In the genomic region with DNA sequence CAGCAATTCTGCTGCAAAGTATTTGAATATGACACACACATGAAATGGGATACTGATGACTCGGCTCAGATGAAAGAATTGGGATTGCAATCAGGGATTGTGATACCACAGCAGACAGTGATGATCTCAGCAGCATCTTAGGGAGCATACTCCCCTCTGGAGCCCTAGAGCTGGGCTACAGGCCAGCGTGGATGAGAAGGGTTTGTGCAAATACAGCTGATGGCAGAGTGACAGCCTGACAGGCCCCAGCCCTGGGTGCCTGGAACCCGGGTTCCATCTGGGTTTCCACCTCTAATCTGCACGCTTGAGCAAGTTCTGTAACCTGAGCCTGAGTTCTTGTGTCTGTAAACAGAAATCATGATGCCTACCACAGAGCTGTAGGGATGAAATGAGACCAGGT, we compare ENCODE assay signal across 12 cellular contexts.
DNase-seq lines count a peak whose midpoint lies in the region; ATAC-seq and TF ChIP-seq lines count a peak whose summit lies in the region.
"Had no signal": no experiment of that assay in that cellular context is flagged by ENCODE, and none has a peak within 500 bp of the region (broad histone marks: within the 10 kb centered on the region; RNA-seq: fewer than 3 reads in every experiment).

No MANE protein-coding gene starts in this region.

- H3K27ac ChIP-seq in OCI-LY7 (ENCODE audit: low read depth, low read length, poor library complexity, severe bottlenecking), result no peak overlapping the region
- H3K27ac ChIP-seq: parathyroid adenoma, SJCRH30 had no signal

- no TSS peak for BruUV-seq in OCI-LY7 (replicated peaks; lab: Mats Ljungman, UMichigan)

- no peak for ATAC-seq in HG03521 (IDR thresholded peaks at IDR 0.05; ENCODE audit: unreplicated experiment)
- ATAC-seq: stimulated activated effector memory CD8-positive, alpha-beta T cell treated with anti-CD3 and anti-CD28 coated beads, Interleukin-12 subunit alpha, Interleukin-12 subunit beta, amount 100 ng/mL, for 72 hours had no signal

- H3K36me3 ChIP-seq in OCI-LY7 (ENCODE audit: insufficient read depth, low read length), result no peaks in the 10 kb centered on the region
- H3K36me3 ChIP-seq: SJCRH30 had no signal

- H3K4me1 ChIP-seq in OCI-LY7 (ENCODE audit: insufficient read depth, low read length, poor library complexity, severe bottlenecking), result no peaks in the 10 kb centered on the region
- H3K4me1 ChIP-seq: SJCRH30 had no signal

- H3K4me2 ChIP-seq in OCI-LY7 (ENCODE audit: low read length), result no peak overlapping the region

- in situ Hi-C loops in KBM-7 (cut with MboI; ENCODE audit: low pct_unique_long_range_greater_than_20kb, low sequenced_read_pairs), result no loop called here

- DNase-seq in DMS79 (lab: John Stamatoyannopoulos, UW), result peak; percentile 54
- DNase-seq in NCI-H187 treated with DMSO at 0.1 percent for 48 hours (lab: John Stamatoyannopoulos, UW), result peak; percentile 87
- peak; percentile 57 for DNase-seq in NCI-H748 treated with DMSO at 0.1 percent for 48 hours (lab: John Stamatoyannopoulos, UW)
- peak; percentile 18 for DNase-seq in fibroblast of mammary gland (ENCODE audit: low read depth)
- DNase-seq in KBM-7, result no peak
- DNase-seq in OCI-LY7 (ENCODE audit: low spot score), result no peak
- DNase-seq in T-helper 1 cell, result no peak
- DNase-seq: midbrain had no signal

- H3K9me2 ChIP-seq in OCI-LY7 (ENCODE audit: insufficient read depth, low read length), result no peaks in the 10 kb centered on the region

- intact Hi-C loops in OCI-LY7 (cut with micrococcal nuclease; ENCODE audit: unreplicated experiment), result no loop called here

- H3K79me2 ChIP-seq in OCI-LY7 (ENCODE audit: insufficient read depth, low read depth, low read length), result no peaks in the 10 kb centered on the region
- H3K79me2 ChIP-seq: parathyroid adenoma had no signal

- no peaks in the 10 kb centered on the region for H3K9me3 ChIP-seq in OCI-LY7 (ENCODE audit: low read length)
- H3K9me3 ChIP-seq: SJCRH30 had no signal

- H3K4me3 ChIP-seq in fibroblast of mammary gland (ENCODE audit: control insufficient read depth, low read depth, low read length) (no peak overlapping the region), OCI-LY7 (ENCODE audit: low read depth, low read length, poor library complexity, severe bottlenecking) (no peak overlapping the region)
- H3K4me3 ChIP-seq: SJCRH30 had no signal

- H4K20me1 ChIP-seq in OCI-LY7 (ENCODE audit: insufficient read depth, low read length), result no peaks in the 10 kb centered on the region

- no peak overlapping the region for H2AFZ ChIP-seq in OCI-LY7 (ENCODE audit: low read length)
- H2AFZ ChIP-seq: parathyroid adenoma had no signal

- POLR2A ChIA-PET in OCI-LY7 (lab: Charles Lee), result interaction anchor here (0.9 kb wide), 1 partner anchor 10 kb away, joined by 3 read pairs; no protein-coding TSS in a partner anchor

- TF ChIP-seq CTCF in fibroblast of mammary gland (conservative IDR thresholded peaks at IDR 0.05; ENCODE audit: control insufficient read depth, insufficient read depth, low read depth, low read length), result no peak
- TF ChIP-seq CTCF in OCI-LY7 (conservative IDR thresholded peaks at IDR 0.05; ENCODE audit: low read length), result no peak

- CTCF ChIA-PET in OCI-LY7 (lab: Charles Lee; ENCODE audit: unreplicated experiment), result interaction anchor here (1.0 kb wide), 1 partner anchor 11 kb away, joined by 3 read pairs; no protein-coding TSS in a partner anchor

Comparison
In these comparisons a context has a peak if more than half of its experiments do, and no peak if none do; other contexts are left out.
1. DNase-seq: peak in DMS79 (single experiment), NCI-H187 treated with DMSO at 0.1 percent for 48 hours (single experiment), NCI-H748 treated with DMSO at 0.1 percent for 48 hours (single experiment) and fibroblast of mammary gland (single experiment); none in KBM-7 (single experiment), OCI-LY7 (single experiment) and T-helper 1 cell (0 of 5).